In genomic region chr3:47825590-47825989, GRCh38 we compare ENCODE assay signal across 8 cellular contexts.
DNase-seq lines count a peak whose midpoint lies in the region; ATAC-seq and TF ChIP-seq lines count a peak whose summit lies in the region.

No MANE protein-coding gene starts in this region.

- DNase-seq in RWPE2 (ENCODE audit: low spot score) (no peak), fibroblast of pulmonary artery (ENCODE audit: low read depth) (no peak), retinal pigment epithelial cell (ENCODE audit: low read depth) (no peak), nucleus accumbens (lab: John Stamatoyannopoulos, UW) (no peak), EL (no peak), midbrain (lab: John Stamatoyannopoulos, UW) (no peak)
- DNase-seq in stimulated activated naive CD4-positive, alpha-beta T cell treated with Interleukin-2 at 50 U/mL for 16 hours (lab: John Stamatoyannopoulos, UW), result no peak

- peak overlapping the region; percentile 85 for H3K4me3 ChIP-seq in GM12875 (ENCODE audit: low read depth, low read length)
- H3K4me3 ChIP-seq in RWPE2 (ENCODE audit: severe bottlenecking), result peak overlapping the region; percentile 95
- peak overlapping the region; percentile 95 for H3K4me3 ChIP-seq in fibroblast of pulmonary artery (replicated peaks; ENCODE audit: low read depth, low read length)
- peak overlapping the region; percentile 88 for H3K4me3 ChIP-seq in retinal pigment epithelial cell (ENCODE audit: low read length)

- no peak for ATAC-seq in RWPE2 (ENCODE audit: low read depth)

- H3K27ac ChIP-seq in RWPE2 (ENCODE audit: poor library complexity, severe bottlenecking), result peak overlapping the region; percentile 53

- H3K4me1 ChIP-seq in RWPE2 (ENCODE audit: insufficient read depth, poor library complexity, severe bottlenecking), result no peaks in the 10 kb centered on the region

- no peaks in the 10 kb centered on the region for H3K9me3 ChIP-seq in RWPE2 (ENCODE audit: severe bottlenecking)

- TF ChIP-seq CTCF in GM12875 (IDR thresholded peaks at IDR 0.05; ENCODE audit: borderline replicate concordance, insufficient read depth, low read depth, low read length) (no peak), RWPE2 (IDR thresholded peaks at IDR 0.05; ENCODE audit: poor library complexity, severe bottlenecking) (no peak), fibroblast of pulmonary artery (IDR thresholded peaks at IDR 0.05; ENCODE audit: low read length, missing control alignments) (no peak), retinal pigment epithelial cell (conservative IDR thresholded peaks at IDR 0.05; ENCODE audit: low read depth, low read length) (no peak)

- H3K27me3 ChIP-seq in RWPE2 (ENCODE audit: insufficient read depth, poor library complexity, severe bottlenecking), result no peaks in the 10 kb centered on the region

- H3K36me3 ChIP-seq in RWPE2 (ENCODE audit: low read depth), result peaks cover 43% of the 10 kb centered on the region
